In genomic region chr7:139297795-139298194, GRCh38 we compare ENCODE assay signal across 1 cellular context.
TF ChIP-seq lines count a peak whose summit lies in the region.

No MANE protein-coding gene starts in this region.

TF ChIP-seq in HepG2, 621 proteins besides CTCF, POLR2A, EP300 and RAD21 (continues in another document):
- TF ChIP-seq HMG20A (CRISPR knock-in tag; IDR thresholded peaks at IDR 0.05; ENCODE audit: borderline replicate concordance) (peak; percentile 30; the same call in 1 of the 2 replicates), HMGA1 (CRISPR knock-in tag; conservative IDR thresholded peaks at IDR 0.05) (no peak), SOX6 (IDR thresholded peaks at IDR 0.05) (no peak), SOX6 (CRISPR knock-in tag; IDR thresholded peaks at IDR 0.05) (peak; percentile 48; the same call in 1 of the 2 replicates), PHF21A (CRISPR knock-in tag; IDR thresholded peaks at IDR 0.05) (peak; percentile 47; the same call in 1 of the 2 replicates), NCOA2 (CRISPR knock-in tag; IDR thresholded peaks at IDR 0.05) (peak; percentile 28; the same call in 1 of the 2 replicates), SAP130 (CRISPR knock-in tag; IDR thresholded peaks at IDR 0.05; ENCODE audit: low read depth) (peak; percentile 34; the same call in 1 of the 2 replicates), TFDP1 (CRISPR knock-in tag; IDR thresholded peaks at IDR 0.05; ENCODE audit: borderline replicate concordance) (0 out of 2 replicates have a peak, but pooled peaks have one; percentile 13), KAT8 (CRISPR knock-in tag; IDR thresholded peaks at IDR 0.05) (peak; percentile 20; the same call in 1 of the 2 replicates), HDAC2 (CRISPR knock-in tag; IDR thresholded peaks at IDR 0.05) (peak; percentile 57; the same call in 1 of the 2 replicates), ZNF816 (CRISPR knock-in tag; IDR thresholded peaks at IDR 0.05; ENCODE audit: borderline replicate concordance) (no peak), GZF1 (CRISPR knock-in tag; IDR thresholded peaks at IDR 0.05) (peak; percentile 96), MED1 (CRISPR knock-in tag; IDR thresholded peaks at IDR 0.05) (peak; percentile 22; the same call in 1 of the 2 replicates), CREM (IDR thresholded peaks at IDR 0.05) (peak; percentile 40; the same call in 1 of the 2 replicates), CREM (CRISPR knock-in tag; IDR thresholded peaks at IDR 0.05) (no peak), ZNF20 (CRISPR knock-in tag; IDR thresholded peaks at IDR 0.05) (no peak), NFIC (IDR thresholded peaks at IDR 0.05; ENCODE audit: low read length) (0 out of 2 replicates have a peak, but pooled peaks have one; percentile 26), HOMEZ (CRISPR knock-in tag; IDR thresholded peaks at IDR 0.05; ENCODE audit: low read depth) (0 out of 2 replicates have a peak, but pooled peaks have one; percentile 51), NR3C1 (CRISPR knock-in tag; IDR thresholded peaks at IDR 0.05) (no peak), ZGPAT (CRISPR knock-in tag; IDR thresholded peaks at IDR 0.05) (0 out of 2 replicates have a peak, but pooled peaks have one; percentile 34), FOXP1 (IDR thresholded peaks at IDR 0.05) (no peak), FOXP1 (CRISPR knock-in tag; IDR thresholded peaks at IDR 0.05) (no peak), ARID5B (CRISPR knock-in tag; IDR thresholded peaks at IDR 0.05) (peak; percentile 67), FOXA3 (CRISPR knock-in tag; IDR thresholded peaks at IDR 0.05) (peak; percentile 52), FOXA1 (IDR thresholded peaks at IDR 0.05) (no peak), FOXA1 (CRISPR knock-in tag; IDR thresholded peaks at IDR 0.05) (peak; percentile 76), SOX13 (IDR thresholded peaks at IDR 0.05) (no peak), SOX13 (CRISPR knock-in tag; conservative IDR thresholded peaks at IDR 0.05 in 1 of 2, IDR thresholded peaks at IDR 0.05 in 1 of 2) (peak in 1 of 2 experiments; percentile 59; a peak in 2 of 4 replicates), HNF4A (CRISPR knock-in tag; IDR thresholded peaks at IDR 0.05) (peak; percentile 76), ELF3 (CRISPR knock-in tag; IDR thresholded peaks at IDR 0.05) (peak; percentile 49), GATAD2A (CRISPR knock-in tag; IDR thresholded peaks at IDR 0.05) (0 out of 2 replicates have a peak, but pooled peaks have one; percentile 45), TEAD3 (CRISPR knock-in tag; optimal IDR thresholded peaks at IDR 0.05; ENCODE audit: borderline replicate concordance) (peak; percentile 58), LCORL (IDR thresholded peaks at IDR 0.05) (no peak), LCORL (CRISPR knock-in tag; IDR thresholded peaks at IDR 0.05) (peak; percentile 16; the same call in 1 of the 2 replicates)
- TF ChIP-seq, protein P1, sequence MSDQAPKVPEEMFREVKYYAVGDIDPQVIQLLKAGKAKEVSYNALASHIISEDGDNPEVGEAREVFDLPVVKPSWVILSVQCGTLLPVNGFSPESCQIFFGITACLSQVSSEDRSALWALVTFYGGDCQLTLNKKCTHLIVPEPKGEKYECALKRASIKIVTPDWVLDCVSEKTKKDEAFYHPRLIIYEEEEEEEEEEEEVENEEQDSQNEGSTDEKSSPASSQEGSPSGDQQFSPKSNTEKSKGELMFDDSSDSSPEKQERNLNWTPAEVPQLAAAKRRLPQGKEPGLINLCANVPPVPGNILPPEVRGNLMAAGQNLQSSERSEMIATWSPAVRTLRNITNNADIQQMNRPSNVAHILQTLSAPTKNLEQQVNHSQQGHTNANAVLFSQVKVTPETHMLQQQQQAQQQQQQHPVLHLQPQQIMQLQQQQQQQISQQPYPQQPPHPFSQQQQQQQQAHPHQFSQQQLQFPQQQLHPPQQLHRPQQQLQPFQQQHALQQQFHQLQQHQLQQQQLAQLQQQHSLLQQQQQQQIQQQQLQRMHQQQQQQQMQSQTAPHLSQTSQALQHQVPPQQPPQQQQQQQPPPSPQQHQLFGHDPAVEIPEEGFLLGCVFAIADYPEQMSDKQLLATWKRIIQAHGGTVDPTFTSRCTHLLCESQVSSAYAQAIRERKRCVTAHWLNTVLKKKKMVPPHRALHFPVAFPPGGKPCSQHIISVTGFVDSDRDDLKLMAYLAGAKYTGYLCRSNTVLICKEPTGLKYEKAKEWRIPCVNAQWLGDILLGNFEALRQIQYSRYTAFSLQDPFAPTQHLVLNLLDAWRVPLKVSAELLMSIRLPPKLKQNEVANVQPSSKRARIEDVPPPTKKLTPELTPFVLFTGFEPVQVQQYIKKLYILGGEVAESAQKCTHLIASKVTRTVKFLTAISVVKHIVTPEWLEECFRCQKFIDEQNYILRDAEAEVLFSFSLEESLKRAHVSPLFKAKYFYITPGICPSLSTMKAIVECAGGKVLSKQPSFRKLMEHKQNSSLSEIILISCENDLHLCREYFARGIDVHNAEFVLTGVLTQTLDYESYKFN (CRISPR knock-in tag; conservative IDR thresholded peaks at IDR 0.05) = peak; percentile 64
- TF ChIP-seq, protein P2, sequence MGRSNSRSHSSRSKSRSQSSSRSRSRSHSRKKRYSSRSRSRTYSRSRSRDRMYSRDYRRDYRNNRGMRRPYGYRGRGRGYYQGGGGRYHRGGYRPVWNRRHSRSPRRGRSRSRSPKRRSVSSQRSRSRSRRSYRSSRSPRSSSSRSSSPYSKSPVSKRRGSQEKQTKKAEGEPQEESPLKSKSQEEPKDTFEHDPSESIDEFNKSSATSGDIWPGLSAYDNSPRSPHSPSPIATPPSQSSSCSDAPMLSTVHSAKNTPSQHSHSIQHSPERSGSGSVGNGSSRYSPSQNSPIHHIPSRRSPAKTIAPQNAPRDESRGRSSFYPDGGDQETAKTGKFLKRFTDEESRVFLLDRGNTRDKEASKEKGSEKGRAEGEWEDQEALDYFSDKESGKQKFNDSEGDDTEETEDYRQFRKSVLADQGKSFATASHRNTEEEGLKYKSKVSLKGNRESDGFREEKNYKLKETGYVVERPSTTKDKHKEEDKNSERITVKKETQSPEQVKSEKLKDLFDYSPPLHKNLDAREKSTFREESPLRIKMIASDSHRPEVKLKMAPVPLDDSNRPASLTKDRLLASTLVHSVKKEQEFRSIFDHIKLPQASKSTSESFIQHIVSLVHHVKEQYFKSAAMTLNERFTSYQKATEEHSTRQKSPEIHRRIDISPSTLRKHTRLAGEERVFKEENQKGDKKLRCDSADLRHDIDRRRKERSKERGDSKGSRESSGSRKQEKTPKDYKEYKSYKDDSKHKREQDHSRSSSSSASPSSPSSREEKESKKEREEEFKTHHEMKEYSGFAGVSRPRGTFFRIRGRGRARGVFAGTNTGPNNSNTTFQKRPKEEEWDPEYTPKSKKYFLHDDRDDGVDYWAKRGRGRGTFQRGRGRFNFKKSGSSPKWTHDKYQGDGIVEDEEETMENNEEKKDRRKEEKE (IDR thresholded peaks at IDR 0.05) = no peak
- TF ChIP-seq, protein P3, sequence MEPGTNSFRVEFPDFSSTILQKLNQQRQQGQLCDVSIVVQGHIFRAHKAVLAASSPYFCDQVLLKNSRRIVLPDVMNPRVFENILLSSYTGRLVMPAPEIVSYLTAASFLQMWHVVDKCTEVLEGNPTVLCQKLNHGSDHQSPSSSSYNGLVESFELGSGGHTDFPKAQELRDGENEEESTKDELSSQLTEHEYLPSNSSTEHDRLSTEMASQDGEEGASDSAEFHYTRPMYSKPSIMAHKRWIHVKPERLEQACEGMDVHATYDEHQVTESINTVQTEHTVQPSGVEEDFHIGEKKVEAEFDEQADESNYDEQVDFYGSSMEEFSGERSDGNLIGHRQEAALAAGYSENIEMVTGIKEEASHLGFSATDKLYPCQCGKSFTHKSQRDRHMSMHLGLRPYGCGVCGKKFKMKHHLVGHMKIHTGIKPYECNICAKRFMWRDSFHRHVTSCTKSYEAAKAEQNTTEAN (CRISPR knock-in tag; conservative IDR thresholded peaks at IDR 0.05) = no peak
- TF ChIP-seq, protein P4, sequence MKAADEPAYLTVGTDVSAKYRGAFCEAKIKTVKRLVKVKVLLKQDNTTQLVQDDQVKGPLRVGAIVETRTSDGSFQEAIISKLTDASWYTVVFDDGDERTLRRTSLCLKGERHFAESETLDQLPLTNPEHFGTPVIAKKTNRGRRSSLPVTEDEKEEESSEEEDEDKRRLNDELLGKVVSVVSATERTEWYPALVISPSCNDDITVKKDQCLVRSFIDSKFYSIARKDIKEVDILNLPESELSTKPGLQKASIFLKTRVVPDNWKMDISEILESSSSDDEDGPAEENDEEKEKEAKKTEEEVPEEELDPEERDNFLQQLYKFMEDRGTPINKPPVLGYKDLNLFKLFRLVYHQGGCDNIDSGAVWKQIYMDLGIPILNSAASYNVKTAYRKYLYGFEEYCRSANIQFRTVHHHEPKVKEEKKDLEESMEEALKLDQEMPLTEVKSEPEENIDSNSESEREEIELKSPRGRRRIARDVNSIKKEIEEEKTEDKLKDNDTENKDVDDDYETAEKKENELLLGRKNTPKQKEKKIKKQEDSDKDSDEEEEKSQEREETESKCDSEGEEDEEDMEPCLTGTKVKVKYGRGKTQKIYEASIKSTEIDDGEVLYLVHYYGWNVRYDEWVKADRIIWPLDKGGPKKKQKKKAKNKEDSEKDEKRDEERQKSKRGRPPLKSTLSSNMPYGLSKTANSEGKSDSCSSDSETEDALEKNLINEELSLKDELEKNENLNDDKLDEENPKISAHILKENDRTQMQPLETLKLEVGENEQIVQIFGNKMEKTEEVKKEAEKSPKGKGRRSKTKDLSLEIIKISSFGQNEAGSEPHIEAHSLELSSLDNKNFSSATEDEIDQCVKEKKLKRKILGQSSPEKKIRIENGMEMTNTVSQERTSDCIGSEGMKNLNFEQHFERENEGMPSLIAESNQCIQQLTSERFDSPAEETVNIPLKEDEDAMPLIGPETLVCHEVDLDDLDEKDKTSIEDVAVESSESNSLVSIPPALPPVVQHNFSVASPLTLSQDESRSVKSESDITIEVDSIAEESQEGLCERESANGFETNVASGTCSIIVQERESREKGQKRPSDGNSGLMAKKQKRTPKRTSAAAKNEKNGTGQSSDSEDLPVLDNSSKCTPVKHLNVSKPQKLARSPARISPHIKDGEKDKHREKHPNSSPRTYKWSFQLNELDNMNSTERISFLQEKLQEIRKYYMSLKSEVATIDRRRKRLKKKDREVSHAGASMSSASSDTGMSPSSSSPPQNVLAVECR (CRISPR knock-in tag; IDR thresholded peaks at IDR 0.05; ENCODE audit: borderline replicate concordance) = peak; percentile 13; the same call in 1 of the 2 replicates
